32 cellular contexts compared by ENCODE assay signal in genomic region chr7:47194516-47194915, GRCh38.
"Had no signal": no experiment of that assay in that cellular context is flagged by ENCODE, and none has a peak within 500 bp of the region (broad histone marks: within the 10 kb centered on the region; RNA-seq: fewer than 3 reads in every experiment).

No MANE protein-coding gene starts in this region.

- H3K36me3 ChIP-seq: brain microvascular endothelial cell had no signal

- H3K27ac ChIP-seq: brain microvascular endothelial cell, PC-9 had no signal

- H3K4me1 Mint-ChIP-seq: activated CD4-positive, alpha-beta T cell treated with anti-CD3 and anti-CD28 coated beads, Interleukin-2, amount 10 ng/mL, durations not matched to agents 24 days and 14 days; activated naive CD8-positive, alpha-beta T cell treated with anti-CD3 and anti-CD28 coated beads for 36 hours; activated T-helper 17 cell treated with anti-CD3 and anti-CD28 coated beads, Interleukin-2, amount 50 U/mL, for 72 hours had no signal

- H3K9me3 Mint-ChIP-seq: activated CD4-positive, alpha-beta T cell treated with anti-CD3 and anti-CD28 coated beads, Interleukin-2, amount 10 ng/mL, durations not matched to agents 24 days and 14 days; activated CD8-positive, alpha-beta T cell treated with anti-CD3 and anti-CD28 coated beads for 36 hours; activated naive CD8-positive, alpha-beta T cell treated with anti-CD3 and anti-CD28 coated beads for 36 hours; activated T-cell treated with anti-CD3 and anti-CD28 coated beads, Interleukin-2, amount 50 U/mL, for 72 hours; activated T-helper 17 cell treated with anti-CD3 and anti-CD28 coated beads, Interleukin-2, amount 50 U/mL, for 72 hours had no signal

- H3K4me3 Mint-ChIP-seq: activated CD4-positive, alpha-beta T cell treated with anti-CD3 and anti-CD28 coated beads, Interleukin-2, amount 10 ng/mL, durations not matched to agents 24 days and 14 days; activated CD8-positive, alpha-beta T cell treated with anti-CD3 and anti-CD28 coated beads for 36 hours; activated naive CD8-positive, alpha-beta T cell treated with anti-CD3 and anti-CD28 coated beads for 36 hours; activated T-cell treated with anti-CD3 and anti-CD28 coated beads, Interleukin-2, amount 50 U/mL, for 72 hours; activated T-helper 17 cell treated with anti-CD3 and anti-CD28 coated beads, Interleukin-2, amount 50 U/mL, for 72 hours had no signal

- H3K36me3 Mint-ChIP-seq: activated naive CD8-positive, alpha-beta T cell treated with anti-CD3 and anti-CD28 coated beads for 36 hours had no signal

- H3K4me3 ChIP-seq: PC-9 had no signal

- DNase-seq: activated CD4-positive, alpha-beta T cell treated with anti-CD3 and anti-CD28 coated beads, Interleukin-2, amount 10 ng/mL, durations not matched to agents 24 days and 14 days; activated CD4-positive, alpha-beta T cell treated with anti-CD3 and anti-CD28 coated beads, Interleukin-2, amount 50 U/mL, for 4 hours; activated CD8-positive, alpha-beta T cell treated with anti-CD3 and anti-CD28 coated beads for 36 hours; activated effector memory CD4-positive, alpha-beta T cell treated with anti-CD3 and anti-CD28 coated beads, Interleukin-2, amount 50 U/mL, for 16 hours; activated naive CD4-positive, alpha-beta T cell; activated naive CD4-positive, alpha-beta T cell treated with anti-CD3 and anti-CD28 coated beads, Interleukin-2, amount 50 U/mL, for 16 hours; activated naive CD8-positive, alpha-beta T cell treated with anti-CD3 and anti-CD28 coated beads for 36 hours; activated T-cell treated with anti-CD3 and anti-CD28 coated beads, Interleukin-2, amount 50 U/mL, for 1 hour; activated T-cell treated with anti-CD3 and anti-CD28 coated beads, Interleukin-2, amount 50 U/mL, for 72 hours; amniotic stem cell; aorta; brain microvascular endothelial cell; central memory CD4-positive, alpha-beta T cell; Kasumi-1; KG1; NCI-H1092 treated with DMSO at 0.1 percent for 48 hours; NCI-H1417; NCI-H146; NCI-H187; NCI-H2029 treated with DMSO at 0.1 percent for 48 hours; NCI-H2107; NCI-H2171; NCI-H510A; NCI-H526; NCI-H748 treated with DMSO at 0.1 percent for 48 hours; PC-9; Right ventricle myocardium superior; SW 1271; T-helper 1 cell; T-helper 2 cell; T-helper 9 cell had no signal

- H3K27ac Mint-ChIP-seq: activated CD4-positive, alpha-beta T cell treated with anti-CD3 and anti-CD28 coated beads, Interleukin-2, amount 10 ng/mL, durations not matched to agents 24 days and 14 days; activated CD8-positive, alpha-beta T cell treated with anti-CD3 and anti-CD28 coated beads for 36 hours; activated naive CD8-positive, alpha-beta T cell treated with anti-CD3 and anti-CD28 coated beads for 36 hours; activated T-cell treated with anti-CD3 and anti-CD28 coated beads, Interleukin-2, amount 50 U/mL, for 72 hours; activated T-helper 17 cell treated with anti-CD3 and anti-CD28 coated beads, Interleukin-2, amount 50 U/mL, for 72 hours had no signal

- H3K27me3 Mint-ChIP-seq: activated CD4-positive, alpha-beta T cell treated with anti-CD3 and anti-CD28 coated beads, Interleukin-2, amount 10 ng/mL, durations not matched to agents 24 days and 14 days; activated CD8-positive, alpha-beta T cell treated with anti-CD3 and anti-CD28 coated beads for 36 hours; activated naive CD8-positive, alpha-beta T cell treated with anti-CD3 and anti-CD28 coated beads for 36 hours; activated T-helper 17 cell treated with anti-CD3 and anti-CD28 coated beads, Interleukin-2, amount 50 U/mL, for 72 hours had no signal

- ATAC-seq: activated CD8-positive, alpha-beta T cell treated with anti-CD3 and anti-CD28 coated beads for 36 hours; activated T-cell treated with anti-CD3 and anti-CD28 coated beads, Interleukin-2, amount 50 U/mL, for 72 hours; activated T-helper 17 cell treated with anti-CD3 and anti-CD28 coated beads, Interleukin-2, amount 50 U/mL, for 72 hours had no signal
